15 cellular contexts compared by ENCODE assay signal in genomic region chr21:31502537-31503143, GRCh38.
"Had no signal": no experiment of that assay in that cellular context is flagged by ENCODE, and none has a peak within 500 bp of the region (broad histone marks: within the 10 kb centered on the region; RNA-seq: fewer than 3 reads in every experiment).

No MANE protein-coding gene starts in this region.

- H3K9me3 ChIP-seq: colonic mucosa, heart left ventricle, SJCRH30, stomach, thyroid gland had no signal

- ATAC-seq: activated CD4-positive, alpha-beta T cell treated with anti-CD3 and anti-CD28 coated beads for 36 hours; activated CD8-positive, alpha-beta T cell treated with anti-CD3 and anti-CD28 coated beads for 36 hours; heart left ventricle; left lobe of liver; natural killer cell had no signal

- H3K36me3 ChIP-seq: colonic mucosa, heart left ventricle, SJCRH30, stomach, thyroid gland had no signal

- H3K27ac Mint-ChIP-seq: activated CD4-positive, alpha-beta T cell treated with anti-CD3 and anti-CD28 coated beads for 36 hours; activated CD8-positive, alpha-beta T cell treated with anti-CD3 and anti-CD28 coated beads for 36 hours; activated naive CD4-positive, alpha-beta T cell treated with anti-CD3 and anti-CD28 coated beads for 36 hours; natural killer cell had no signal

- H3K9me3 Mint-ChIP-seq: activated CD8-positive, alpha-beta T cell treated with anti-CD3 and anti-CD28 coated beads for 36 hours; activated naive CD4-positive, alpha-beta T cell treated with anti-CD3 and anti-CD28 coated beads for 36 hours; natural killer cell had no signal

- H3K36me3 Mint-ChIP-seq: natural killer cell had no signal

- H3K4me3 ChIP-seq: colonic mucosa, heart left ventricle, SJCRH30, stomach, thyroid gland had no signal

- DNase-seq: activated CD4-positive, alpha-beta T cell treated with anti-CD3 and anti-CD28 coated beads for 36 hours; activated CD8-positive, alpha-beta memory T cell treated with anti-CD3 and anti-CD28 coated beads, Interleukin-2, amount 50 U/mL, for 48 hours; activated CD8-positive, alpha-beta T cell treated with anti-CD3 and anti-CD28 coated beads for 36 hours; activated naive CD4-positive, alpha-beta T cell treated with anti-CD3 and anti-CD28 coated beads for 36 hours; colonic mucosa; effector CD4-positive, alpha-beta T cell; foreskin melanocyte; heart left ventricle; mammary epithelial cell; natural killer cell; SJCRH30; stimulated activated CD4-positive, alpha-beta T cell treated with anti-CD3 and anti-CD28 coated beads, Interleukin-4, amount 100 ng/mL, for 1 hour; stomach had no signal

- H3K27me3 Mint-ChIP-seq: activated CD4-positive, alpha-beta T cell treated with anti-CD3 and anti-CD28 coated beads for 36 hours; activated CD8-positive, alpha-beta T cell treated with anti-CD3 and anti-CD28 coated beads for 36 hours had no signal

- H3K4me1 ChIP-seq: colonic mucosa, heart left ventricle, SJCRH30, stomach, thyroid gland had no signal

- H3K27ac ChIP-seq: colonic mucosa, heart left ventricle, SJCRH30, stomach, thyroid gland had no signal

- H3K4me3 Mint-ChIP-seq: activated CD4-positive, alpha-beta T cell treated with anti-CD3 and anti-CD28 coated beads for 36 hours; activated CD8-positive, alpha-beta T cell treated with anti-CD3 and anti-CD28 coated beads for 36 hours; activated naive CD4-positive, alpha-beta T cell treated with anti-CD3 and anti-CD28 coated beads for 36 hours; natural killer cell had no signal

- H3K27me3 ChIP-seq: colonic mucosa, heart left ventricle, SJCRH30, stomach, thyroid gland had no signal
